1 cellular context compared by ENCODE assay signal in genomic region chr2:71465356-71465755, GRCh38.
TF ChIP-seq lines count a peak whose summit lies in the region.

No MANE protein-coding gene starts in this region.

TF ChIP-seq in GM23338, 12 proteins besides CTCF, POLR2A, EP300 and RAD21 (continued from another document):
- TF ChIP-seq ZNF462 (CRISPR knock-in tag; IDR thresholded peaks at IDR 0.05), result no peak
- no peak for TF ChIP-seq JUNB (IDR thresholded peaks at IDR 0.05; ENCODE audit: unreplicated experiment)
